1 cellular context compared by ENCODE assay signal in the genomic region with DNA sequence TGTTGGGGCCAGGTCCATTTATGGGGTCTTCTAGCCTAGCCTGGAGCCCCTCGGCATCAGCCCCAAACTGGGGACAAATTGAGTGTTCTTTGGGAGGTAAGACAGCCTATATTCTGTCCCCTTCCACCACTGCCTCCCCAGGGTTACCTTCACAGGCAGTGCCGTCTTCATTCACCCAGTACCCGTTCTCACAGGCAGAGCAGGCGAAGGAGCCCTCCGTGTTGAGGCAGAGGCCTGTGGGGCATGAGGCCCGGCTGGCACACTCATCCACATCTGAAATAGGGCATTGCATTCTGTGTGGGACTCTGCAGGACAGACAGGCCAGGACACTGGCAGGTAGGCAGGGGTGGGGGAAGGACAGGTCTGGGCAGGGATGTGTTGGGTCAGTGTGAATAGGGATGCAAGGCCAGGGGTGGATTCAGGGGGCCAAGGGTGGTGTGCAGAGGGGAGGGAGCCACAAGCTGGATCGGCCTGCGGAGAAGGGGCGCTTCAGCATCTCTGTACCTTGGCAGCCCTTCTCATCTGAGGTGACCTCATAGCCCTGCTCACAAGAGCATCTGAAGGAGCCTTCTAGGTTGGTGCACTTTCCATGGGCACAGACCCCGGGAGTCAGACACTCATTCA.
TF ChIP-seq lines count a peak whose summit lies in the region.

No MANE protein-coding gene starts in this region.

TF ChIP-seq in IMR-90, 13 proteins besides CTCF, POLR2A, EP300 and RAD21:
- TF ChIP-seq USF2 (IDR thresholded peaks at IDR 0.05; ENCODE audit: low read depth, low read length) = no peak
- TF ChIP-seq BHLHE40 (IDR thresholded peaks at IDR 0.05; ENCODE audit: low read depth, low read length) = no peak
